ENCODE assay signal across 12 cellular contexts in the genomic region with DNA sequence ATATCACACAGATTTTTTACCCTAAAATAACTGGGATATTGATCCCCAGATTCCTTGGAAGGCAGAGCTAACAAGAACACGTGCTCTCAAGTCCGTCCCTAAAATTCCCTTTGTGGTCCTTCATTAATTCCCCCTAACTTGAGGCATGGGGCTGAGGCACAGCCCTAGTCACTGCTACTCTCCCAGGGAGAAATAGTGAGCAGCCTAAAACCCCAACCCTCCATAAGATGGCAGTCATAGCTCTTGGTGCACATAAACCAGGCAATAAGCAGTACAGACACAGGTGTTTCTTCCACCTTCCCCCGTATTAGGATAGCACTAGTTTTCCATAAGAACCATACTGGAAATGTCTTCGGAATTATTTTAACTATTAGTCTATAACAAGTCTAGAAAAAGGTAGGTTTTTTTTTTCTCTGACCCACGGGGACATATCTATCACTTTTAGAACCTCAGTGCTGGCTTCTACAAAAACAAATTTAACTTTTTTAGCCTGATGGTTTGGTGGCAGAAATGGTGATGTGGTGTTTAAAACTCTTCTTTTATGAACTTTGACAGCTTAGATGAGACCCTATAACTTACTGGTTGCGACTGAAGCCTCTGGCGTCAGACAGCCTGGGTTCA. TPM values are rescaled to one million over a fixed set of nuclear protein-coding genes. Genes with fewer than 3 reads are reported as not detected.
A peak's percentile ranks its signal among the peaks of the same experiment; 100 is the strongest.
DNase-seq lines count a peak whose midpoint lies in the region; ATAC-seq and TF ChIP-seq lines count a peak whose summit lies in the region.
"Had no signal": no experiment of that assay in that cellular context is flagged by ENCODE, and none has a peak within 500 bp of the region (broad histone marks: within the 10 kb centered on the region; RNA-seq: fewer than 3 reads in every experiment).

No MANE protein-coding gene starts in this region.

- H3K4me1 ChIP-seq in GM23338 (ENCODE audit: insufficient read depth) (peaks cover 4% of the 10 kb centered on the region), OCI-LY7 (ENCODE audit: insufficient read depth, low read length, poor library complexity, severe bottlenecking) (peaks cover 36% of the 10 kb centered on the region)

- intact Hi-C loops in OCI-LY7 (cut with micrococcal nuclease; ENCODE audit: unreplicated experiment) = no loop called here
- intact Hi-C loops in activated CD4-positive, alpha-beta memory T cell treated with anti-CD3 and anti-CD28 coated beads for 36 hours (cut with micrococcal nuclease) = no loop called here

- DNase-seq in COR-L47 (lab: John Stamatoyannopoulos, UW) = peak; percentile 21
- DNase-seq in GM23338 (ENCODE audit: low spot score) = peak; percentile 49
- DNase-seq in OCI-LY7 (ENCODE audit: low spot score) = peak; percentile 48
- peak in 1 of 2 donors; percentile 43 for DNase-seq in foreskin fibroblast
- no peak for DNase-seq in mucosa of gallbladder (ENCODE audit: low spot score)
- DNase-seq in activated CD4-positive, alpha-beta memory T cell treated with anti-CD3 and anti-CD28 coated beads for 36 hours = no peak
- no peak for DNase-seq in epidermal melanocyte (ENCODE audit: insufficient read length, low spot score)
- no peak for DNase-seq in activated naive CD4-positive, alpha-beta T cell (lab: John Stamatoyannopoulos, UW)

- H3K4me3 Mint-ChIP-seq in GM23338 = no peak overlapping the region
- H3K4me3 Mint-ChIP-seq in activated CD4-positive, alpha-beta memory T cell treated with anti-CD3 and anti-CD28 coated beads for 36 hours = no peak overlapping the region
- H3K4me3 Mint-ChIP-seq: activated naive CD4-positive, alpha-beta T cell treated with anti-CD3 and anti-CD28 coated beads, Interleukin-2, amount 50 U/mL, for 24 hours; stimulated activated memory B cell treated with anti-CD40 and anti-IgM and Interleukin-4, amounts not matched to agents 10 μg/mL and 1 μg/mL and 100 μg/mL, for 72 hours had no signal

- POLR2A ChIA-PET in OCI-LY7 (lab: Charles Lee) = interaction anchor here (0.5 to 2.5 kb wide), 6 partner anchors 28 to 1539 kb away, joined by 3 to 17 read pairs (median 4); no protein-coding TSS in a partner anchor
- POLR2A ChIA-PET in activated CD4-positive, alpha-beta memory T cell treated with anti-CD3 and anti-CD28 coated beads for 36 hours (lab: Charles Lee) = interaction anchor here (2.6 kb wide), 1 partner anchor 37 kb away, joined by 10 read pairs; no protein-coding TSS in a partner anchor

- H4K20me1 ChIP-seq in GM23338 (replicated peaks; ENCODE audit: insufficient read depth) (no peaks in the 10 kb centered on the region; the same call in 1 of the 2 replicates), OCI-LY7 (ENCODE audit: insufficient read depth, low read length) (no peaks in the 10 kb centered on the region)

- H3K36me3 ChIP-seq in GM23338 (ENCODE audit: insufficient read depth) (no peaks in the 10 kb centered on the region), OCI-LY7 (ENCODE audit: insufficient read depth, low read length) (no peaks in the 10 kb centered on the region)

- H3K9me3 Mint-ChIP-seq in GM23338 = no peaks in the 10 kb centered on the region
- H3K9me3 Mint-ChIP-seq in activated CD4-positive, alpha-beta memory T cell treated with anti-CD3 and anti-CD28 coated beads for 36 hours = no peaks in the 10 kb centered on the region
- H3K9me3 Mint-ChIP-seq: activated naive CD4-positive, alpha-beta T cell treated with anti-CD3 and anti-CD28 coated beads, Interleukin-2, amount 50 U/mL, for 24 hours; stimulated activated memory B cell treated with anti-CD40 and anti-IgM and Interleukin-4, amounts not matched to agents 10 μg/mL and 1 μg/mL and 100 μg/mL, for 72 hours had no signal

- H3K9me2 ChIP-seq in GM23338 (ENCODE audit: insufficient read depth) (no peaks in the 10 kb centered on the region), OCI-LY7 (ENCODE audit: insufficient read depth, low read length) (no peaks in the 10 kb centered on the region)

- ATAC-seq in GM23338 = no peak
- ATAC-seq: stimulated activated memory B cell treated with anti-CD40 and anti-IgM and Interleukin-4, amounts not matched to agents 10 μg/mL and 1 μg/mL and 100 μg/mL, for 72 hours had no signal

- no peak overlapping the region for H2AFZ ChIP-seq in GM23338
- H2AFZ ChIP-seq in OCI-LY7 (ENCODE audit: low read length) = no peak overlapping the region

- H3K79me2 ChIP-seq in GM23338 (replicated peaks; ENCODE audit: insufficient read depth) (no peaks in the 10 kb centered on the region), OCI-LY7 (ENCODE audit: insufficient read depth, low read depth, low read length) (no peaks in the 10 kb centered on the region)

- H3K27me3 ChIP-seq in GM23338 (ENCODE audit: insufficient read depth) = peaks cover 27% of the 10 kb centered on the region
- H3K27me3 ChIP-seq: SJSA1 had no signal

- peaks cover 3% of the 10 kb centered on the region; the same call in 2 of the 3 replicates for H3K36me3 Mint-ChIP-seq in GM23338 (ENCODE audit: low read depth)
- H3K36me3 Mint-ChIP-seq in activated CD4-positive, alpha-beta memory T cell treated with anti-CD3 and anti-CD28 coated beads for 36 hours = no peaks in the 10 kb centered on the region
- H3K36me3 Mint-ChIP-seq: activated naive CD4-positive, alpha-beta T cell treated with anti-CD3 and anti-CD28 coated beads, Interleukin-2, amount 50 U/mL, for 24 hours; stimulated activated memory B cell treated with anti-CD40 and anti-IgM and Interleukin-4, amounts not matched to agents 10 μg/mL and 1 μg/mL and 100 μg/mL, for 72 hours had no signal

- no peaks in the 10 kb centered on the region for H3K9me3 ChIP-seq in OCI-LY7 (ENCODE audit: low read length)
- H3K9me3 ChIP-seq: SJSA1 had no signal

- peaks cover 25% of the 10 kb centered on the region for H3K4me1 Mint-ChIP-seq in GM23338
- peaks cover 30% of the 10 kb centered on the region for H3K4me1 Mint-ChIP-seq in activated CD4-positive, alpha-beta memory T cell treated with anti-CD3 and anti-CD28 coated beads for 36 hours (ENCODE audit: low read depth)

- H3K27ac ChIP-seq in GM23338 (ENCODE audit: low read depth) (no peak overlapping the region), OCI-LY7 (ENCODE audit: low read depth, low read length, poor library complexity, severe bottlenecking) (no peak overlapping the region)
- H3K27ac ChIP-seq: SJSA1 had no signal

- peaks cover 22% of the 10 kb centered on the region for H3K27me3 Mint-ChIP-seq in GM23338 (ENCODE audit: insufficient read depth, low read depth, poor library complexity)
- H3K27me3 Mint-ChIP-seq in activated CD4-positive, alpha-beta memory T cell treated with anti-CD3 and anti-CD28 coated beads for 36 hours = peaks cover 55% of the 10 kb centered on the region

- H3K4me2 ChIP-seq in GM23338 (no peak overlapping the region), OCI-LY7 (ENCODE audit: low read length) (no peak overlapping the region)

- CTCF ChIA-PET in OCI-LY7 (lab: Charles Lee; ENCODE audit: unreplicated experiment) = interaction anchor here (0.7 to 2.6 kb wide), 4 partner anchors 31 to 55 kb away, joined by 3 to 23 read pairs (median 4); no protein-coding TSS in a partner anchor
- CTCF ChIA-PET in activated CD4-positive, alpha-beta memory T cell treated with anti-CD3 and anti-CD28 coated beads for 36 hours (lab: Charles Lee) = interaction anchor here (0.7 to 4.6 kb wide), 10 partner anchors 17 to 96 kb away, joined by 3 to 86 read pairs (median 8); no protein-coding TSS in a partner anchor

- peaks cover 17% of the 10 kb centered on the region for H3F3A ChIP-seq in GM23338 (replicated peaks; ENCODE audit: low read depth)

- H3K4me3 ChIP-seq in GM23338 = no peak overlapping the region
- H3K4me3 ChIP-seq in OCI-LY7 (ENCODE audit: low read depth, low read length, poor library complexity, severe bottlenecking) = no peak overlapping the region
- H3K4me3 ChIP-seq in foreskin fibroblast (ENCODE audit: low read depth in 1 of 2, low read length in 2 of 2) = no peak overlapping the region
- H3K4me3 ChIP-seq: SJSA1 had no signal

- H3K27ac Mint-ChIP-seq in GM23338 = no peak overlapping the region
- H3K27ac Mint-ChIP-seq in activated CD4-positive, alpha-beta memory T cell treated with anti-CD3 and anti-CD28 coated beads for 36 hours = no peak overlapping the region
- H3K27ac Mint-ChIP-seq: activated naive CD4-positive, alpha-beta T cell treated with anti-CD3 and anti-CD28 coated beads, Interleukin-2, amount 50 U/mL, for 24 hours; stimulated activated memory B cell treated with anti-CD40 and anti-IgM and Interleukin-4, amounts not matched to agents 10 μg/mL and 1 μg/mL and 100 μg/mL, for 72 hours had no signal

- TF ChIP-seq CTCF in GM23338 (conservative IDR thresholded peaks at IDR 0.05; ENCODE audit: low read depth in 2 of 2) = peak; percentile 35 to 66
- TF ChIP-seq CTCF in OCI-LY7 (conservative IDR thresholded peaks at IDR 0.05; ENCODE audit: low read length) = peak; percentile 78
- TF ChIP-seq CTCF in foreskin fibroblast (IDR thresholded peaks at IDR 0.05; ENCODE audit: low read depth, low read length) = peak; percentile 33

- no TSS peak for BruUV-seq in OCI-LY7 (replicated peaks; lab: Mats Ljungman, UMichigan)

RNA-seq across cellular contexts. Expression of a gene that starts 3.1 kb away (rescaled TPM):
- 38.6 and 44.6 TPM in 2 replicates for total RNA-seq in GM23338 (2014; rRNA removed; shearing (Covaris generic))
- 17.7 and 21.5 TPM in 2 replicates for polyA plus RNA-seq in GM23338 (2016; fragmentation: Nextera tagmentation; extraction: Ambion mirVana)
- total RNA-seq in OCI-LY7 (2014; rRNA removed; shearing (Covaris generic)) = 1.3 and 4.3 TPM in 2 replicates
- total RNA-seq in OCI-LY7 (2022) (2.0 TPM in 2 replicates), mucosa of gallbladder (124 TPM)
- total RNA-seq in activated CD4-positive, alpha-beta memory T cell treated with anti-CD3 and anti-CD28 coated beads for 36 hours = under 1 TPM; 0.33 to 0.44 TPM

RNA-seq across cellular contexts. Expression of a gene that starts 9.4 kb away (rescaled TPM):
- total RNA-seq in GM23338 (2014; rRNA removed; shearing (Covaris generic)) = not detected in 2 replicates
- polyA plus RNA-seq in GM23338 (2016; fragmentation: Nextera tagmentation; extraction: Ambion mirVana) = not detected in 2 replicates
- not detected in 2 replicates for total RNA-seq in OCI-LY7 (2014; rRNA removed; shearing (Covaris generic))
- total RNA-seq in OCI-LY7 (2022) (not detected in 2 replicates), mucosa of gallbladder (not detected)
- total RNA-seq in activated CD4-positive, alpha-beta memory T cell treated with anti-CD3 and anti-CD28 coated beads for 36 hours = not detected
- total RNA-seq: pulmonary artery endothelial cell, SJSA1 had no signal

RNA-seq across cellular contexts. Expression of a gene that starts 24.8 kb away (rescaled TPM):
- not detected in 2 replicates for total RNA-seq in GM23338 (2014; rRNA removed; shearing (Covaris generic))
- polyA plus RNA-seq in GM23338 (2016; fragmentation: Nextera tagmentation; extraction: Ambion mirVana) = not detected in 2 replicates
- not detected in 2 replicates for total RNA-seq in OCI-LY7 (2014; rRNA removed; shearing (Covaris generic))
- total RNA-seq in OCI-LY7 (2022) = not detected in 2 replicates
- 22.1 TPM for total RNA-seq in mucosa of gallbladder
- not detected for total RNA-seq in activated CD4-positive, alpha-beta memory T cell treated with anti-CD3 and anti-CD28 coated beads for 36 hours
- total RNA-seq: pulmonary artery endothelial cell, SJSA1 had no signal

RNA-seq across cellular contexts. Expression of a gene that starts 31.5 kb away (rescaled TPM):
- 148 and 153 TPM in 2 replicates for total RNA-seq in GM23338 (2014; rRNA removed; shearing (Covaris generic))
- polyA plus RNA-seq in GM23338 (2016; fragmentation: Nextera tagmentation; extraction: Ambion mirVana) = 35.5 and 37.7 TPM in 2 replicates
- total RNA-seq in OCI-LY7 (2014; rRNA removed; shearing (Covaris generic)) = 5.2 and 9.8 TPM in 2 replicates
- total RNA-seq in OCI-LY7 (2022) (13.2 and 15.5 TPM in 2 replicates), mucosa of gallbladder (57.5 TPM)
- total RNA-seq in activated CD4-positive, alpha-beta memory T cell treated with anti-CD3 and anti-CD28 coated beads for 36 hours = 10 to 100 TPM in 1 of 2 experiments, 1 to 10 TPM in 1; 9.9 to 10.7 TPM

RNA-seq across cellular contexts. Expression of a gene that starts 32.4 kb away (rescaled TPM):
- not detected in 2 replicates for total RNA-seq in GM23338 (2014; rRNA removed; shearing (Covaris generic))
- not detected in 2 replicates for polyA plus RNA-seq in GM23338 (2016; fragmentation: Nextera tagmentation; extraction: Ambion mirVana)
- total RNA-seq in OCI-LY7 (2014; rRNA removed; shearing (Covaris generic)) = not detected in 2 replicates
- not detected in 2 replicates for total RNA-seq in OCI-LY7 (2022)
- total RNA-seq in mucosa of gallbladder = 0.12 TPM
- total RNA-seq in activated CD4-positive, alpha-beta memory T cell treated with anti-CD3 and anti-CD28 coated beads for 36 hours = not detected
- total RNA-seq: pulmonary artery endothelial cell, SJSA1 had no signal

Comparison
In these comparisons a context has a peak if more than half of its experiments do, and no peak if none do; other contexts are left out.
1. DNase-seq: peak in COR-L47 (single experiment), GM23338 (single experiment) and OCI-LY7 (single experiment); none in mucosa of gallbladder (single experiment), activated CD4-positive, alpha-beta memory T cell treated with anti-CD3 and anti-CD28 coated beads for 36 hours (single experiment), epidermal melanocyte (single experiment) and activated naive CD4-positive, alpha-beta T cell (0 of 4).
2. RNA of a gene that starts 24.8 kb away (total RNA-seq): 22.1 TPM in mucosa of gallbladder (single experiment); not detected in activated CD4-positive, alpha-beta memory T cell treated with anti-CD3 and anti-CD28 coated beads for 36 hours, not detected in GM23338 and not detected in OCI-LY7; every median in the first group is over 10 times any median in the second.
3. Peak in every context shown above with its lines, with median percentiles within 50 percentile points of each other: CTCF ChIP-seq.